In the genomic region with DNA sequence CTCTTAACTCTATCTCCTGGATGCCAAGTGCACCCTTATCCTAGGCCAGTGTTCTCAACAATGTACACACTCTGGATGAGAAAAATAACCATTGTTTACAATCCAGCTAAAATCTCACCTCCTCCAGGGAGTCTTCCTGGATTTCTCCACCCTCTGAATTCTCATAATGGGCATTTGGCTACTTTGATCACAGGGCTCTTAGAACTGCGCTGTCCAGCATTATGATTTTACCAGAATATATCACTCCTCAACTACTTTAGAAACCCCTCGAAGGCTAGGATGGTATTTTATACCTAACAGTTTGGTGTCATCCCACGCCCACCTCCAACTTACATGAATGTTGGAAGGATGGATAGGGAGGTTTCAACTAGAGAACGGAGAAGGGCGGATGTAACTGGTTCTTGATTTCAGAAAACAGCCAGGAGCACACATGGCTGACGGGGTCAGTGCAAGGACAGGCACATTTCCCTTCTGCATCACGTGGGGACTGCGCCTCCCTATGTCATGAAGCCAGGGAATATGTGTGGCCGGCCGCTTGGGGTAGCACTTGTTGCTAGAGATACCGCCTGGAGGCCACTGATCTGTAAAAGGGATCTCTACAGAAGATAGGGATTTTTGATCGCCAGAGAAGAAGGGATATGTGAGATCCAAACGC, we compare ENCODE assay signal across 8 cellular contexts. TPM values are rescaled to one million over a fixed set of nuclear protein-coding genes. Genes with fewer than 3 reads are reported as not detected.
DNase-seq lines count a peak whose midpoint lies in the region; ATAC-seq and TF ChIP-seq lines count a peak whose summit lies in the region.

No MANE protein-coding gene starts in this region.

- peaks cover 11% of the 10 kb centered on the region for H3K36me3 Mint-ChIP-seq in brain

- peaks cover 46% of the 10 kb centered on the region for H3K4me1 Mint-ChIP-seq in brain

- H3K36me3 ChIP-seq in prostate gland, result no peaks in the 10 kb centered on the region

- H3K9me3 Mint-ChIP-seq in brain, result peaks cover 0 to 3% (median 0%) of the 10 kb centered on the region in 5 experiments

- WGBS in prostate gland, result 17% methylated on average over 13 of the region's 13 CpGs

- H3K4me3 Mint-ChIP-seq in brain, result peak overlapping the region; percentile 86 to 91 (median 90)

- intact Hi-C loops in prostate gland (cut with DNase I), result loop anchor here (2.0 kb wide), 1 partner anchor 34 kb away; the partner anchor contains the start of gene ZNF862

- TF ChIP-seq CTCF in brain (conservative IDR thresholded peaks at IDR 0.05), result peak in 1 of 2 experiments; percentile 34
- TF ChIP-seq CTCF in prostate gland (IDR thresholded peaks at IDR 0.05), result peak in 2 of 4 experiments; percentile 34 to 44

- H3K9me3 ChIP-seq in prostate gland, result no peaks in the 10 kb centered on the region

- DNase-seq in DMS79 (lab: John Stamatoyannopoulos, UW), result peak; percentile 39
- peak; percentile 75 for DNase-seq in HK-2 (ENCODE audit: unreplicated experiment)
- peak; percentile 0 for DNase-seq in NOMO-1 treated with dmso at 0.1 percent for 144 hours (lab: John Stamatoyannopoulos, UW; ENCODE audit: unreplicated experiment)
- peak in 44 of 51 donors; percentile 15 to 88 (median 72) for DNase-seq in hypothalamus (lab: John Stamatoyannopoulos, UW)
- peak; percentile 62 for DNase-seq in prostate gland (ENCODE audit: low spot score)

- H3K27me3 ChIP-seq in prostate gland (replicated peaks; ENCODE audit: insufficient read depth), result no peaks in the 10 kb centered on the region

- TF ChIP-seq POLR2A in prostate gland (IDR thresholded peaks at IDR 0.05), result peak; percentile 45

- no peaks in the 10 kb centered on the region for H3K27me3 Mint-ChIP-seq in brain

- ATAC-seq in HG03439 (IDR thresholded peaks at IDR 0.05; ENCODE audit: unreplicated experiment), result no peak
- no peak for ATAC-seq in GM18907 (IDR thresholded peaks at IDR 0.05; ENCODE audit: unreplicated experiment)

- H3K4me1 ChIP-seq in prostate gland (replicated peaks), result peaks cover 4% of the 10 kb centered on the region

- peak overlapping the region; percentile 61 to 82 for H3K4me3 ChIP-seq in prostate gland

- H3K27ac ChIP-seq in prostate gland, result peak overlapping the region; percentile 82 to 91

- H3K27ac Mint-ChIP-seq in brain, result peak overlapping the region; percentile 90 to 98 (median 96)

RNA-seq across cellular contexts. Expression of gene ATP6V0E2, which starts 1.2 kb away (rescaled TPM):
- 390 TPM for polyA plus RNA-seq in brain (ENCODE audit: insufficient read depth, low read depth, low replicate concordance)
- 10 to 100 TPM; 67.3 to 95.3 TPM for total RNA-seq in prostate gland

RNA-seq across cellular contexts. Expression of gene ZNF862, which starts 34.4 kb away (rescaled TPM):
- polyA plus RNA-seq in brain (ENCODE audit: insufficient read depth, low read depth, low replicate concordance), result 10.0 TPM
- 10 to 100 TPM; 19.8 to 25.4 TPM for total RNA-seq in prostate gland

Comparison
In these comparisons a context has a peak if more than half of its experiments do, and no peak if none do; other contexts are left out.
1. DNase-seq: peak in every context shown above with its lines; median percentile 75 in HK-2; 72 in hypothalamus; 62 in prostate gland; 39 in DMS79; 0 in NOMO-1 treated with dmso at 0.1 percent for 144 hours.